ENCODE assay signal across 8 cellular contexts in genomic region chr2:97663626-97663961, GRCh38. TPM values are rescaled to one million over a fixed set of nuclear protein-coding genes. Genes with fewer than 3 reads are reported as not detected.
A peak's percentile ranks its signal among the peaks of the same experiment; 100 is the strongest.
DNase-seq lines count a peak whose midpoint lies in the region; ATAC-seq, FAIRE-seq and TF ChIP-seq lines count a peak whose summit lies in the region.

No MANE protein-coding gene starts in this region.

- H3K36me3 Mint-ChIP-seq in activated naive CD8-positive, alpha-beta T cell treated with anti-CD3 and anti-CD28 coated beads, Interleukin-2, amount 50 U/mL, for 24 hours (ENCODE audit: low read depth): peaks cover 20% of the 10 kb centered on the region

- H3K27me3 Mint-ChIP-seq in activated naive CD8-positive, alpha-beta T cell treated with anti-CD3 and anti-CD28 coated beads, Interleukin-2, amount 50 U/mL, for 24 hours: no peaks in the 10 kb centered on the region

- intact Hi-C loops in heart right ventricle (cut with DNase I): loop anchor here in 4 of 10 donors (1.0 to 2.0 kb wide), 2 partner anchors 17 to 18 kb away; partner anchors contain the start of gene COX5B (in 3 of the 4)
- intact Hi-C loops in Right ventricle myocardium inferior (cut with DNase I): no loop called here
- intact Hi-C loops in lower leg skin (cut with DNase I; ENCODE audit: low total_unique reads): no loop called here

- H3K4me1 Mint-ChIP-seq in activated naive CD8-positive, alpha-beta T cell treated with anti-CD3 and anti-CD28 coated beads, Interleukin-2, amount 50 U/mL, for 24 hours: peaks cover 39% of the 10 kb centered on the region

- H3K27ac Mint-ChIP-seq in activated naive CD8-positive, alpha-beta T cell treated with anti-CD3 and anti-CD28 coated beads, Interleukin-2, amount 50 U/mL, for 24 hours: peak overlapping the region; percentile 98

- no peak for DNase-seq in heart right ventricle
- no peak for DNase-seq in Right ventricle myocardium inferior (ENCODE audit: missing footprints)
- DNase-seq in activated naive CD8-positive, alpha-beta T cell treated with anti-CD3 and anti-CD28 coated beads, Interleukin-2, amount 50 U/mL, for 24 hours: no peak
- DNase-seq in lower leg skin (ENCODE audit: low spot score in 2 of 2): no peak
- DNase-seq in D721Med (ENCODE audit: insufficient read length, low spot score): no peak
- no peak for DNase-seq in stimulated activated CD4-positive, alpha-beta T cell treated with anti-CD3 and anti-CD28 coated beads, Interleukin-1b, Interleukin-23, amount 100 ng/mL, for 48 hours
- DNase-seq in SHP77 (lab: John Stamatoyannopoulos, UW): no peak

- no peak for TF ChIP-seq POLR2A in lower leg skin (IDR thresholded peaks at IDR 0.05)

- H3K4me3 Mint-ChIP-seq in activated naive CD8-positive, alpha-beta T cell treated with anti-CD3 and anti-CD28 coated beads, Interleukin-2, amount 50 U/mL, for 24 hours: peak overlapping the region; percentile 94

- H3K9me3 Mint-ChIP-seq in activated naive CD8-positive, alpha-beta T cell treated with anti-CD3 and anti-CD28 coated beads, Interleukin-2, amount 50 U/mL, for 24 hours: no peaks in the 10 kb centered on the region

- H3K9me3 ChIP-seq in heart right ventricle: no peaks in the 10 kb centered on the region

- H3K4me3 ChIP-seq in heart right ventricle (peak overlapping the region; percentile 56 to 87 (median 68)), lower leg skin (ENCODE audit: low read depth, poor library complexity, severe bottlenecking) (peak overlapping the region; percentile 60), urinary bladder (ENCODE audit: low read depth, low read length) (peak overlapping the region; percentile 93)

- peaks cover 0 to 19% (median 8%) of the 10 kb centered on the region in 9 donors for H3K36me3 ChIP-seq in heart right ventricle
- peaks cover 1% of the 10 kb centered on the region for H3K36me3 ChIP-seq in urinary bladder (ENCODE audit: insufficient read depth)

- H3K27ac ChIP-seq in heart right ventricle (peak overlapping the region; percentile 84 to 100 (median 96)), urinary bladder (ENCODE audit: low read depth) (peak overlapping the region; percentile 94)

- H3K4me1 ChIP-seq in heart right ventricle (peaks cover 0 to 38% (median 31%) of the 10 kb centered on the region in 9 donors), urinary bladder (ENCODE audit: insufficient read depth) (no peaks in the 10 kb centered on the region)

- no peaks in the 10 kb centered on the region for H3K27me3 ChIP-seq in heart right ventricle

- no peak for TF ChIP-seq CTCF in heart right ventricle (IDR thresholded peaks at IDR 0.05)
- no peak for TF ChIP-seq CTCF in lower leg skin (IDR thresholded peaks at IDR 0.05)
- TF ChIP-seq CTCF in D721Med (IDR thresholded peaks at IDR 0.05; ENCODE audit: insufficient read depth, missing control alignments): no peak

- ATAC-seq in heart right ventricle (no peak), Right ventricle myocardium inferior (no peak)
- no peak for ATAC-seq in activated naive CD8-positive, alpha-beta T cell treated with anti-CD3 and anti-CD28 coated beads, Interleukin-2, amount 50 U/mL, for 24 hours

- 0 to 1% methylated on average over 34 to 46 of the region's 46 CpGs for WGBS in heart right ventricle, 2 donors
- WGBS in lower leg skin, 2 donors: 0 to 1% methylated on average over 6 to 23 of the region's 46 CpGs
- under 1% methylated on average over 45 of the region's 46 CpGs for WGBS in urinary bladder

- no peak for FAIRE-seq in D721Med (lab: Jason Lieb, UNC)

RNA-seq across cellular contexts. Expression of gene ACTR1B, which starts 0.2 kb away (rescaled TPM):
- total RNA-seq in heart right ventricle (10 to 100 TPM; 62.8 to 78.1 (median 71.4) TPM), Right ventricle myocardium inferior (60.3 TPM), lower leg skin (10 to 100 TPM; 47.3 to 82.3 (median 78.4) TPM), urinary bladder (34.8 TPM)
- polyA plus RNA-seq in heart right ventricle (10 to 100 TPM; 43.4 to 87.5 TPM), urinary bladder (93.2 TPM)

RNA-seq across cellular contexts. Expression of gene C2orf92, which starts 5.9 kb away (rescaled TPM):
- 1 to 10 TPM; 1.5 to 4.4 (median 2.9) TPM for total RNA-seq in heart right ventricle
- polyA plus RNA-seq in heart right ventricle: 10 to 100 TPM in 1 of 2 donors, under 1 TPM in 1; 0.83 to 25.4 TPM
- total RNA-seq in Right ventricle myocardium inferior: 1.1 TPM
- total RNA-seq in lower leg skin: 10 to 100 TPM in 2 of 4 donors, 1 to 10 TPM in 2; 5.0 to 20.2 (median 13.4) TPM
- total RNA-seq in urinary bladder: 11.2 TPM
- 1.7 TPM for polyA plus RNA-seq in urinary bladder

RNA-seq across cellular contexts. Expression of gene COX5B, which starts 17.7 kb away (rescaled TPM):
- total RNA-seq in heart right ventricle (1,000 to 10,000 TPM in 9 of 10 donors, 100 to 1,000 TPM in 1; 886 to 1,398 (median 1,288) TPM), Right ventricle myocardium inferior (1,345 TPM), lower leg skin (100 to 1,000 TPM; 206 to 427 (median 359) TPM), urinary bladder (161 TPM)
- polyA plus RNA-seq in heart right ventricle (1,000 to 10,000 TPM; 1,705 to 5,403 TPM), urinary bladder (410 TPM)

RNA-seq across cellular contexts. Expression of gene ZAP70, which starts 49.8 kb away (rescaled TPM):
- 1 to 10 TPM in 3 of 10 donors, under 1 TPM in 7; 0.42 to 8.7 (median 0.67) TPM for total RNA-seq in heart right ventricle
- 1 to 10 TPM in 1 of 2 donors, under 1 TPM in 1; 0.61 to 1.3 TPM for polyA plus RNA-seq in heart right ventricle
- 1.6 TPM for total RNA-seq in Right ventricle myocardium inferior
- 1 to 10 TPM; 1.1 to 1.6 (median 1.4) TPM for total RNA-seq in lower leg skin
- total RNA-seq in urinary bladder: 1.9 TPM
- 2.5 TPM for polyA plus RNA-seq in urinary bladder
